Comparison of ENCODE assay signal across 11 cellular contexts in genomic region chr12:10719482-10719881, GRCh38. TPM values are rescaled to one million over a fixed set of nuclear protein-coding genes. Genes with fewer than 3 reads are reported as not detected.
DNase-seq lines count a peak whose midpoint lies in the region; ATAC-seq, FAIRE-seq and TF ChIP-seq lines count a peak whose summit lies in the region.
"Had no signal": no experiment of that assay in that cellular context is flagged by ENCODE, and none has a peak within 500 bp of the region (broad histone marks: within the 10 kb centered on the region; RNA-seq: fewer than 3 reads in every experiment).

No MANE protein-coding gene starts in this region.

- H3K9me3 Mint-ChIP-seq in brain, result no peaks in the 10 kb centered on the region
- H3K9me3 Mint-ChIP-seq in stimulated activated naive CD8-positive, alpha-beta T cell treated with anti-CD3 and anti-CD28 coated beads, Interleukin-15, amount 100 ng/mL, for 72 hours, result no peaks in the 10 kb centered on the region
- H3K9me3 Mint-ChIP-seq: effector memory CD8-positive, alpha-beta T cell had no signal

- no peak overlapping the region for H3K9ac ChIP-seq in IMR-90 (ENCODE audit: low read depth, low read length)
- H3K9ac ChIP-seq in kidney (ENCODE audit: low read length in 2 of 2), result no peak overlapping the region

- BruUV-seq in IMR-90 (replicated peaks; lab: Mats Ljungman, UMichigan), result no TSS peak

- peak overlapping the region; percentile 76; the same call in 1 of the 2 replicates for H2BK20ac ChIP-seq in IMR-90 (ENCODE audit: low read depth, low read length)

- CTCF ChIA-PET in IMR-90 (lab: Yijun Ruan, JAX), result interaction anchor here (1.1 to 1.6 kb wide), 2 partner anchors 12 to 31 kb away, joined by 3 to 4 read pairs; no protein-coding TSS in a partner anchor

- H2BK5ac ChIP-seq in IMR-90 (ENCODE audit: low read depth, low read length, poor library complexity, severe bottlenecking), result peak overlapping the region; percentile 85

- DNase-seq in IMR-90 (no peak), kidney (no peak), nucleus accumbens (lab: John Stamatoyannopoulos, UW) (no peak), DMS153 treated with DMSO at 0.1 percent for 48 hours (lab: John Stamatoyannopoulos, UW; ENCODE audit: unreplicated experiment) (no peak)
- DNase-seq in stimulated activated naive CD8-positive, alpha-beta T cell treated with anti-CD3 and anti-CD28 coated beads, Interleukin-15, amount 100 ng/mL, for 72 hours, result no peak
- DNase-seq: effector memory CD8-positive, alpha-beta T cell; NCI-H1092; NCI-H748 treated with DMSO at 0.1 percent for 48 hours had no signal

- TF ChIP-seq RAD21 in IMR-90 (IDR thresholded peaks at IDR 0.05; ENCODE audit: low read length), result no peak

- H3K9me1 ChIP-seq in IMR-90 (ENCODE audit: insufficient read depth, low read length), result peaks cover 6% of the 10 kb centered on the region

- peaks cover 22% of the 10 kb centered on the region for H3K27me3 Mint-ChIP-seq in brain
- no peaks in the 10 kb centered on the region for H3K27me3 Mint-ChIP-seq in stimulated activated naive CD8-positive, alpha-beta T cell treated with anti-CD3 and anti-CD28 coated beads, Interleukin-15, amount 100 ng/mL, for 72 hours

- no peak for TF ChIP-seq CTCF in IMR-90 (conservative IDR thresholded peaks at IDR 0.05; ENCODE audit: low read depth, low read length)
- TF ChIP-seq CTCF in brain (conservative IDR thresholded peaks at IDR 0.05), result no peak
- TF ChIP-seq CTCF in kidney (IDR thresholded peaks at IDR 0.05; ENCODE audit: borderline replicate concordance, extremely low read depth, insufficient read depth), result no peak

- H4K5ac ChIP-seq in IMR-90 (ENCODE audit: low read depth, low read length), result no peak overlapping the region

- ATAC-seq in IMR-90 (ENCODE audit: low read depth), result no peak
- ATAC-seq in stimulated activated naive CD8-positive, alpha-beta T cell treated with anti-CD3 and anti-CD28 coated beads, Interleukin-15, amount 100 ng/mL, for 72 hours, result no peak
- no peak for ATAC-seq in SK-N-SH treated with all-trans-retinoic acid at 6 μM for 48 hours
- no peak for ATAC-seq in GM19324 (IDR thresholded peaks at IDR 0.05; ENCODE audit: low FRiP score, unreplicated experiment)
- ATAC-seq: effector memory CD8-positive, alpha-beta T cell had no signal

- FAIRE-seq in kidney (lab: Jason Lieb, UNC), result no peak

- H3K36me3 ChIP-seq in IMR-90 (ENCODE audit: control insufficient read depth, insufficient read depth, low read length) (peaks cover 6% of the 10 kb centered on the region), kidney (ENCODE audit: control insufficient read depth in 1 of 2, insufficient read depth in 2 of 2, low read length in 2 of 2) (peaks cover 5 to 7% of the 10 kb centered on the region in 2 donors)

- WGBS in IMR-90 (ENCODE audit: extremely low coverage in 2 of 2, insufficient read length in 1 of 2), 2 experiments, result 100% methylated on average over 1 of the region's 4 CpGs; no CpG with 5 or more reads in 1 of the 2 experiments

- H3K9me3 ChIP-seq in IMR-90 (ENCODE audit: control insufficient read depth, insufficient read depth, low read length) (no peaks in the 10 kb centered on the region), kidney (ENCODE audit: control insufficient read depth in 1 of 2, low read length in 2 of 2) (no peaks in the 10 kb centered on the region)

- H3K18ac ChIP-seq in IMR-90 (ENCODE audit: low read depth, low read length), result no peak overlapping the region; the same call in 1 of the 2 replicates

- H3K4ac ChIP-seq in IMR-90 (ENCODE audit: low read depth, low read length), result no peak overlapping the region

- peak overlapping the region in 3 of 5 experiments; percentile 3 to 97 (median 88) for H3K4me3 Mint-ChIP-seq in brain
- peak overlapping the region; percentile 25 to 44 for H3K4me3 Mint-ChIP-seq in stimulated activated naive CD8-positive, alpha-beta T cell treated with anti-CD3 and anti-CD28 coated beads, Interleukin-15, amount 100 ng/mL, for 72 hours
- H3K4me3 Mint-ChIP-seq: effector memory CD8-positive, alpha-beta T cell had no signal

- no peak overlapping the region for H4K8ac ChIP-seq in IMR-90 (ENCODE audit: low read depth in 2 of 2, low read length in 2 of 2)

- H3K4me2 ChIP-seq in IMR-90 (ENCODE audit: low read depth, low read length), result peak overlapping the region; percentile 32; the same call in 1 of the 2 replicates

- peak overlapping the region; percentile 8; the same call in 1 of the 2 replicates for H2BK120ac ChIP-seq in IMR-90 (ENCODE audit: low read depth, low read length)

- peaks cover 75% of the 10 kb centered on the region for H3K4me1 Mint-ChIP-seq in brain
- peaks cover 76% of the 10 kb centered on the region for H3K4me1 Mint-ChIP-seq in stimulated activated naive CD8-positive, alpha-beta T cell treated with anti-CD3 and anti-CD28 coated beads, Interleukin-15, amount 100 ng/mL, for 72 hours

- no peak overlapping the region for H4K91ac ChIP-seq in IMR-90 (ENCODE audit: insufficient read depth, low read depth, low read length)

- 0 out of 2 replicates have a peak overlapping the region, but pooled peaks have one; percentile 13 for H3K14ac ChIP-seq in IMR-90 (replicated peaks; ENCODE audit: low read depth, low read length)

- intact Hi-C loops in IMR-90 (cut with micrococcal nuclease), result loop anchor here (2.0 kb wide), 1 partner anchor 355 kb away; no protein-coding TSS in a partner anchor
- intact Hi-C loops in kidney (cut with DNase I), result no loop called here

- H2BK15ac ChIP-seq in IMR-90 (ENCODE audit: low read depth, low read length), result no peak overlapping the region; the same call in 2 of the 3 replicates

- H4K20me1 ChIP-seq in IMR-90 (ENCODE audit: insufficient read depth, low read length), result peaks cover 30% of the 10 kb centered on the region

- in situ Hi-C loops in IMR-90 (cut with MboI; ENCODE audit: low sequenced_read_pairs), result no loop called here

- H3K4me1 ChIP-seq in IMR-90 (ENCODE audit: control insufficient read depth, insufficient read depth, low read length) (peaks cover 6% of the 10 kb centered on the region), kidney (ENCODE audit: control insufficient read depth in 1 of 2, insufficient read depth in 1 of 2, low read depth in 1 of 2, low read length in 2 of 2) (peaks cover 13 to 40% of the 10 kb centered on the region in 2 donors)

- H2AFZ ChIP-seq in IMR-90 (replicated peaks; ENCODE audit: low read length, poor library complexity), result no peak overlapping the region

- no peak overlapping the region for H3K56ac ChIP-seq in IMR-90 (ENCODE audit: extremely low read depth, insufficient read depth, low read length)

- H3K4me3 ChIP-seq in IMR-90 (ENCODE audit: insufficient read depth, low read depth, low read length) (no peak overlapping the region), kidney (ENCODE audit: low read length in 2 of 2) (peak overlapping the region; percentile 8 to 17)

- H3K79me1 ChIP-seq in IMR-90 (ENCODE audit: low read depth in 1 of 2, low read length in 2 of 2), result peaks cover 10 to 48% of the 10 kb centered on the region in 2 experiments

- H3K36me3 Mint-ChIP-seq in brain, result peaks cover 7% of the 10 kb centered on the region

- H3K27ac Mint-ChIP-seq in brain, result peak overlapping the region in 2 of 5 experiments; percentile 90 to 97
- no peak overlapping the region for H3K27ac Mint-ChIP-seq in stimulated activated naive CD8-positive, alpha-beta T cell treated with anti-CD3 and anti-CD28 coated beads, Interleukin-15, amount 100 ng/mL, for 72 hours

- dilution Hi-C loops in IMR-90 (cut with HindIII; ENCODE audit: low sequenced_read_pairs, unreplicated experiment), result no loop called here

- POLR2A ChIA-PET in IMR-90 (lab: Charles Lee; ENCODE audit: unreplicated experiment), result no interaction called here

- TF ChIP-seq POLR2A in IMR-90 (IDR thresholded peaks at IDR 0.05; ENCODE audit: low read depth, low read length), result no peak

- H3K27me3 ChIP-seq in IMR-90 (ENCODE audit: control insufficient read depth, insufficient read depth, low read length), result no peaks in the 10 kb centered on the region

- no peak overlapping the region for H2AK5ac ChIP-seq in IMR-90 (ENCODE audit: low read depth, low read length)

- H3K27ac ChIP-seq in IMR-90 (ENCODE audit: insufficient read depth, low read length), result no peak overlapping the region
- no peak overlapping the region for H3K27ac ChIP-seq in kidney (ENCODE audit: low read depth in 2 of 2, low read length in 2 of 2)

- H2AK9ac ChIP-seq in IMR-90 (replicated peaks; ENCODE audit: low read depth, low read length, poor library complexity), result no peak overlapping the region

- peak overlapping the region; percentile 47; the same call in 1 of the 2 replicates for H3K23ac ChIP-seq in IMR-90 (ENCODE audit: low read depth, low read length)

TF ChIP-seq in IMR-90, 13 proteins besides CTCF, POLR2A, EP300 and RAD21 (continues in another document):
- TF ChIP-seq CHD1 (IDR thresholded peaks at IDR 0.05; ENCODE audit: low read depth, low read length) (no peak), RCOR1 (IDR thresholded peaks at IDR 0.05; ENCODE audit: insufficient replicate concordance, low read length) (no peak), RFX5 (IDR thresholded peaks at IDR 0.05; ENCODE audit: low read depth, low read length) (no peak), NFE2L2 (IDR thresholded peaks at IDR 0.05; ENCODE audit: low read depth, low read length) (no peak), MAZ (IDR thresholded peaks at IDR 0.05; ENCODE audit: borderline replicate concordance, low read depth, low read length) (no peak), SMC3 (IDR thresholded peaks at IDR 0.05; ENCODE audit: low read depth, low read length) (no peak)

TF ChIP-seq in SK-N-SH treated with all-trans-retinoic acid at 6 μM for 48 hours, 23 proteins besides CTCF, POLR2A, EP300 and RAD21 (continues in another document):
- TF ChIP-seq ARNTL (CRISPR knock-in tag; IDR thresholded peaks at IDR 0.05; ENCODE audit: borderline replicate concordance, low read depth), result no peak
- no peak for TF ChIP-seq SNAI2 (CRISPR knock-in tag; IDR thresholded peaks at IDR 0.05)
- TF ChIP-seq ISL1 (CRISPR knock-in tag; IDR thresholded peaks at IDR 0.05), result no peak

RNA-seq across cellular contexts. Expression of gene YBX3, which starts 3.6 kb away (rescaled TPM):
- total RNA-seq in IMR-90 (2012; rRNA removed), result 33.7 and 60.8 TPM in 2 replicates
- 131 and 132 TPM in 2 replicates for polyA plus RNA-seq in IMR-90 (2012; rRNA removed)
- polyA plus RNA-seq in IMR-90 (2012; cell fraction: cytosol; rRNA removed), result 188 and 191 TPM in 2 replicates
- polyA plus RNA-seq in IMR-90 (2012; cell fraction: nucleus; rRNA removed; ENCODE audit: low replicate concordance), result 232 and 587 TPM in 2 replicates
- polyA plus RNA-seq in brain (ENCODE audit: insufficient read depth, low read depth, low replicate concordance), result 22.8 TPM
- 347 TPM for total RNA-seq in kidney
- 86.9 TPM for polyA plus RNA-seq in kidney (ENCODE audit: insufficient read depth, low read depth, low replicate concordance)

RNA-seq across cellular contexts. Expression of gene STYK1, which starts 45.6 kb away (rescaled TPM):
- total RNA-seq in IMR-90 (2012; rRNA removed) (0.72 and 1.1 TPM in 2 replicates), kidney (1.6 TPM)
- polyA plus RNA-seq in IMR-90 (2012; rRNA removed) (0.34 and 0.36 TPM in 2 replicates), brain (ENCODE audit: insufficient read depth, low read depth, low replicate concordance) (0.17 TPM), kidney (ENCODE audit: insufficient read depth, low read depth, low replicate concordance) (0.58 TPM)
- 0.15 and 0.21 TPM in 2 replicates for polyA plus RNA-seq in IMR-90 (2012; cell fraction: cytosol; rRNA removed)
- polyA plus RNA-seq in IMR-90 (2012; cell fraction: nucleus; rRNA removed; ENCODE audit: low replicate concordance), result 0.18 and 0.36 TPM in 2 replicates
